ENCODE assay signal across 27 cellular contexts in genomic region chr5:135063511-135064234, GRCh38. TPM values are rescaled to one million over a fixed set of nuclear protein-coding genes. Genes with fewer than 3 reads are reported as not detected.
DNase-seq lines count a peak whose midpoint lies in the region; ATAC-seq and TF ChIP-seq lines count a peak whose summit lies in the region.
"Had no signal": no experiment of that assay in that cellular context is flagged by ENCODE, and none has a peak within 500 bp of the region (broad histone marks: within the 10 kb centered on the region; RNA-seq: fewer than 3 reads in every experiment).

No MANE protein-coding gene starts in this region.

- 51 to 60% (median 56%) methylated on average over 14 of the region's 14 CpGs for WGBS in psoas muscle, 3 donors

- no peaks in the 10 kb centered on the region for H3K27me3 ChIP-seq in Caco-2 (replicated peaks; ENCODE audit: control insufficient read depth, insufficient read depth, low read length)
- H3K27me3 ChIP-seq in SJCRH30 = no peaks in the 10 kb centered on the region
- no peaks in the 10 kb centered on the region for H3K27me3 ChIP-seq in psoas muscle (ENCODE audit: insufficient read depth in 3 of 3, low read length in 2 of 3)
- H3K27me3 ChIP-seq: adrenal gland, BLaER1, pancreas, right atrium auricular region had no signal

- intact Hi-C loops in Caco-2 (cut with micrococcal nuclease; ENCODE audit: unreplicated experiment) (no loop called here), psoas muscle (cut with DNase I) (no loop called here)

- DNase-seq in Caco-2 = no peak
- peak; percentile 39 for DNase-seq in NCI-H1436 (lab: John Stamatoyannopoulos, UW)
- DNase-seq in SJCRH30 = peak; percentile 34 to 45
- peak in 1 of 2 donors; percentile 31 for DNase-seq in psoas muscle
- DNase-seq in AG20443 (ENCODE audit: low spot score) = no peak
- DNase-seq in stimulated activated CD4-positive, alpha-beta T cell treated with anti-CD3 and anti-CD28 coated beads, Interleukin-12 subunit alpha, Interleukin-12 subunit beta, amount 100 ng/mL, for 4 hours = no peak
- DNase-seq: activated CD4-positive, alpha-beta T cell treated with anti-CD3 and anti-CD28 coated beads, Interleukin-2, amount 50 U/mL, for 48 hours; activated naive CD4-positive, alpha-beta T cell treated with Interleukin-2 at 50 U/mL for 16 hours; adrenal gland; central memory CD4-positive, alpha-beta T cell; endodermal cell; NCI-H2029 treated with DMSO at 0.1 percent for 48 hours; NCI-H510A treated with DMSO at 0.1 percent for 48 hours; stimulated activated CD4-positive, alpha-beta T cell treated with anti-CD3 and anti-CD28 coated beads, Interleukin-4, amount 100 ng/mL, for 4 hours; T-helper 17 cell had no signal

- ATAC-seq in psoas muscle = peak in 3 of 4 donors; percentile 39 to 60 (median 58)
- no peak for ATAC-seq in HG03097 (IDR thresholded peaks at IDR 0.05; ENCODE audit: low FRiP score, unreplicated experiment)
- ATAC-seq: GM12878, HCT116, left lobe of liver, pancreas, Right ventricle myocardium inferior, T-helper 17 cell had no signal

- no peaks in the 10 kb centered on the region for H3K9me3 Mint-ChIP-seq in Caco-2 (ENCODE audit: unreplicated experiment)
- H3K9me3 Mint-ChIP-seq: dendritic cell treated with granulocyte-macrophage colony-stimulating factor and Interleukin-4, amounts not matched to agents 40 ng/mL and 50 ng/mL, for 4 days; endodermal cell; memory B cell had no signal

- no peaks in the 10 kb centered on the region for H3K36me3 Mint-ChIP-seq in Caco-2 (ENCODE audit: insufficient read depth, unreplicated experiment)
- H3K36me3 Mint-ChIP-seq: memory B cell had no signal

- H3K4me3 ChIP-seq in Caco-2 (ENCODE audit: low read depth, low read length) (no peak overlapping the region), SJCRH30 (no peak overlapping the region), psoas muscle (no peak overlapping the region)
- H3K4me3 ChIP-seq: adrenal gland, BLaER1, GM12878, pancreas, right atrium auricular region, tibial nerve had no signal

- H3K27ac ChIP-seq in SJCRH30 (no peak overlapping the region), psoas muscle (peak overlapping the region; percentile 36)
- H3K27ac ChIP-seq: adrenal gland, BLaER1, pancreas, right atrium auricular region, tibial nerve had no signal

- TF ChIP-seq CTCF in Caco-2 (IDR thresholded peaks at IDR 0.05; ENCODE audit: insufficient read depth in 1 of 2, low read depth in 1 of 2, low read length in 1 of 2, severe bottlenecking in 1 of 2, unreplicated experiment in 1 of 2) (no peak), psoas muscle (IDR thresholded peaks at IDR 0.05) (no peak)

- no peaks in the 10 kb centered on the region for H3K27me3 Mint-ChIP-seq in Caco-2 (ENCODE audit: insufficient read depth, unreplicated experiment)

- peaks cover 5% of the 10 kb centered on the region for H3K4me1 Mint-ChIP-seq in Caco-2 (ENCODE audit: low read depth, unreplicated experiment)
- H3K4me1 Mint-ChIP-seq: endodermal cell, T-helper 17 cell had no signal

- POLR2A ChIA-PET in Caco-2 (lab: Charles Lee) = no interaction called here

- no peak overlapping the region for H3K4me3 Mint-ChIP-seq in Caco-2 (ENCODE audit: unreplicated experiment)
- H3K4me3 Mint-ChIP-seq: dendritic cell treated with granulocyte-macrophage colony-stimulating factor and Interleukin-4, amounts not matched to agents 40 ng/mL and 50 ng/mL, for 4 days; endodermal cell; memory B cell; T-helper 17 cell had no signal

- H3K36me3 ChIP-seq in Caco-2 (ENCODE audit: control insufficient read depth, insufficient read depth, low read length) = no peaks in the 10 kb centered on the region
- H3K36me3 ChIP-seq in SJCRH30 = no peaks in the 10 kb centered on the region
- H3K36me3 ChIP-seq in psoas muscle (ENCODE audit: insufficient read depth in 1 of 2, low read depth in 1 of 2) = no peaks in the 10 kb centered on the region
- H3K36me3 ChIP-seq: adrenal gland, BLaER1, pancreas, right atrium auricular region, tibial nerve had no signal

- CTCF ChIA-PET in Caco-2 (lab: Charles Lee) = interaction anchor here (1.1 to 1.6 kb wide), 2 partner anchors 16 to 159 kb away, joined by 3 read pairs; partner anchors contain the start of gene PCBD2

- BruUV-seq in Caco-2 (replicated peaks; lab: Mats Ljungman, UMichigan) = no TSS peak

- no peaks in the 10 kb centered on the region for H3K4me1 ChIP-seq in Caco-2
- peaks cover 13% of the 10 kb centered on the region for H3K4me1 ChIP-seq in SJCRH30
- peaks cover 15% of the 10 kb centered on the region for H3K4me1 ChIP-seq in psoas muscle
- H3K4me1 ChIP-seq: adrenal gland, BLaER1, pancreas, right atrium auricular region, tibial nerve had no signal

- H3K9me3 ChIP-seq in Caco-2 = no peaks in the 10 kb centered on the region
- H3K9me3 ChIP-seq in SJCRH30 (replicated peaks) = no peaks in the 10 kb centered on the region
- H3K9me3 ChIP-seq in psoas muscle = no peaks in the 10 kb centered on the region
- H3K9me3 ChIP-seq: adrenal gland, BLaER1, pancreas, right atrium auricular region, tibial nerve had no signal

- peak overlapping the region; percentile 31 for H3K27ac Mint-ChIP-seq in Caco-2 (ENCODE audit: unreplicated experiment)
- H3K27ac Mint-ChIP-seq: dendritic cell treated with granulocyte-macrophage colony-stimulating factor and Interleukin-4, amounts not matched to agents 40 ng/mL and 50 ng/mL, for 4 days; memory B cell; T-helper 17 cell had no signal

RNA-seq across cellular contexts. Expression of gene PITX1, which starts 29.6 kb away (rescaled TPM):
- total RNA-seq in Caco-2 (2022) (114 and 117 TPM in 2 replicates), psoas muscle (10 to 100 TPM; 35.8 to 84.0 (median 58.9) TPM)
- total RNA-seq in SJCRH30 (2014; rRNA removed; shearing (Covaris generic)) = 37.8 and 38.5 TPM in 2 replicates
- 100 to 1,000 TPM in 1 of 3 donors, 10 to 100 TPM in 2; 13.6 to 103 (median 38.7) TPM for polyA plus RNA-seq in psoas muscle
- total RNA-seq: right atrium auricular region, Right ventricle myocardium inferior, T-helper 17 cell had no signal
- polyA plus RNA-seq: neural cell had no signal

Comparison
In these comparisons a context has a peak if more than half of its experiments do, and no peak if none do; other contexts are left out.
1. DNase-seq: peak in NCI-H1436 (single experiment) and SJCRH30 (2 of 2); none in Caco-2 (0 of 2), AG20443 (single experiment) and stimulated activated CD4-positive, alpha-beta T cell treated with anti-CD3 and anti-CD28 coated beads, Interleukin-12 subunit alpha, Interleukin-12 subunit beta, amount 100 ng/mL, for 4 hours (single experiment).